Comparison of ENCODE assay signal across 15 cellular contexts in genomic region chr14:84750284-84750683, GRCh38.
A peak's percentile ranks its signal among the peaks of the same experiment; 100 is the strongest.
DNase-seq lines count a peak whose midpoint lies in the region; ATAC-seq, FAIRE-seq and TF ChIP-seq lines count a peak whose summit lies in the region.
"Had no signal": no experiment of that assay in that cellular context is flagged by ENCODE, and none has a peak within 500 bp of the region (broad histone marks: within the 10 kb centered on the region; RNA-seq: fewer than 3 reads in every experiment).

No MANE protein-coding gene starts in this region.

- H3K4me3 Mint-ChIP-seq in astrocyte (ENCODE audit: unreplicated experiment) (peak overlapping the region; percentile 36), neural progenitor cell (no peak overlapping the region)
- no peak overlapping the region for H3K4me3 Mint-ChIP-seq in naive thymus-derived CD4-positive, alpha-beta T cell
- H3K4me3 Mint-ChIP-seq: B cell; CD4-positive, alpha-beta T cell had no signal

- no peak for TF ChIP-seq CTCF in astrocyte (IDR thresholded peaks at IDR 0.05; ENCODE audit: insufficient read depth, low read depth, low read length)
- TF ChIP-seq CTCF in hepatocyte (IDR thresholded peaks at IDR 0.05; ENCODE audit: poor library complexity) = no peak
- no peak for TF ChIP-seq CTCF in neural progenitor cell (IDR thresholded peaks at IDR 0.05)
- TF ChIP-seq CTCF in lower leg skin (IDR thresholded peaks at IDR 0.05) = no peak

- no peaks in the 10 kb centered on the region for H3K9me2 ChIP-seq in hepatocyte (replicated peaks; ENCODE audit: insufficient read depth)

- H3K27ac Mint-ChIP-seq in astrocyte (ENCODE audit: unreplicated experiment) (peak overlapping the region; percentile 96), neural progenitor cell (peak overlapping the region; percentile 21)
- H3K27ac Mint-ChIP-seq in naive thymus-derived CD4-positive, alpha-beta T cell = no peak overlapping the region
- H3K27ac Mint-ChIP-seq: B cell; CD4-positive, alpha-beta T cell had no signal

- no peak for TF ChIP-seq POLR2A in lower leg skin (IDR thresholded peaks at IDR 0.05)

- 0% methylated on average over 1 of the region's 1 CpG for WGBS in hepatocyte (ENCODE audit: low lambda C conversion rate, missing lambda C conversion rate)
- WGBS in lower leg skin, 2 donors = 40 to 55% methylated on average over 1 of the region's 1 CpG

- H3K4me1 ChIP-seq in astrocyte (ENCODE audit: insufficient read depth, low read length) (peaks cover 6% of the 10 kb centered on the region), hepatocyte (ENCODE audit: insufficient read depth) (peaks cover 12% of the 10 kb centered on the region), neural progenitor cell (peaks cover 12% of the 10 kb centered on the region)
- no peaks in the 10 kb centered on the region for H3K4me1 ChIP-seq in naive thymus-derived CD4-positive, alpha-beta T cell (ENCODE audit: control insufficient read depth in 2 of 2, insufficient read depth in 2 of 2, low read length in 2 of 2)

- intact Hi-C loops in naive thymus-derived CD4-positive, alpha-beta T cell (cut with micrococcal nuclease) = no loop called here
- intact Hi-C loops in lower leg skin (cut with DNase I; ENCODE audit: low total_unique reads) = no loop called here

- no peak overlapping the region for H3K4me3 ChIP-seq in astrocyte (ENCODE audit: insufficient read depth, low read depth, low read length)
- no peak overlapping the region for H3K4me3 ChIP-seq in hepatocyte
- no peak overlapping the region for H3K4me3 ChIP-seq in neural progenitor cell
- H3K4me3 ChIP-seq in naive thymus-derived CD4-positive, alpha-beta T cell (ENCODE audit: low read length) = no peak overlapping the region
- H3K4me3 ChIP-seq in lower leg skin (ENCODE audit: low read depth, poor library complexity, severe bottlenecking) = no peak overlapping the region
- H3K4me3 ChIP-seq: K562 had no signal

- no peak overlapping the region for H3K9ac ChIP-seq in astrocyte (ENCODE audit: low read length)
- H3K9ac ChIP-seq in neural progenitor cell = no peak overlapping the region

- no peaks in the 10 kb centered on the region for H3K9me3 ChIP-seq in astrocyte (ENCODE audit: insufficient read depth, low read depth, low read length)
- H3K9me3 ChIP-seq in hepatocyte (ENCODE audit: low read depth) = no peaks in the 10 kb centered on the region
- no peaks in the 10 kb centered on the region for H3K9me3 ChIP-seq in neural progenitor cell (ENCODE audit: low read depth)
- no peaks in the 10 kb centered on the region for H3K9me3 ChIP-seq in naive thymus-derived CD4-positive, alpha-beta T cell (ENCODE audit: control insufficient read depth in 2 of 3, low read length in 3 of 3)

- no peak for ATAC-seq in naive thymus-derived CD4-positive, alpha-beta T cell
- ATAC-seq: K562, PC-3 had no signal

- peak overlapping the region; percentile 49 for H3K4me2 ChIP-seq in astrocyte (ENCODE audit: low read length)
- peak overlapping the region; percentile 75 for H3K4me2 ChIP-seq in hepatocyte
- no peak overlapping the region for H3K4me2 ChIP-seq in neural progenitor cell

- H3K79me2 ChIP-seq in astrocyte (ENCODE audit: insufficient read depth, low read length) = no peaks in the 10 kb centered on the region
- H3K79me2 ChIP-seq in hepatocyte = no peaks in the 10 kb centered on the region
- H3K79me2 ChIP-seq in neural progenitor cell (ENCODE audit: low read depth) = no peaks in the 10 kb centered on the region

- H3K36me3 ChIP-seq in astrocyte (ENCODE audit: insufficient read depth, low read length) (no peaks in the 10 kb centered on the region), hepatocyte (replicated peaks; ENCODE audit: insufficient read depth, low read depth) (no peaks in the 10 kb centered on the region), neural progenitor cell (no peaks in the 10 kb centered on the region)
- no peaks in the 10 kb centered on the region for H3K36me3 ChIP-seq in naive thymus-derived CD4-positive, alpha-beta T cell (ENCODE audit: control insufficient read depth in 2 of 3, insufficient read depth in 3 of 3, low read length in 3 of 3)

- no peak overlapping the region for H2AFZ ChIP-seq in astrocyte (ENCODE audit: low read depth, low read length)
- no peak overlapping the region for H2AFZ ChIP-seq in hepatocyte
- peak overlapping the region; percentile 78 for H2AFZ ChIP-seq in neural progenitor cell (replicated peaks)

- H4K20me1 ChIP-seq in astrocyte (ENCODE audit: insufficient read depth, low read length) (no peaks in the 10 kb centered on the region), hepatocyte (ENCODE audit: insufficient read depth, poor library complexity, severe bottlenecking) (no peaks in the 10 kb centered on the region), neural progenitor cell (ENCODE audit: low read depth) (no peaks in the 10 kb centered on the region)

- POLR2A ChIA-PET in naive thymus-derived CD4-positive, alpha-beta T cell (lab: Charles Lee) = no interaction called here

- H3K9me3 Mint-ChIP-seq in astrocyte (ENCODE audit: unreplicated experiment) (peaks cover 5% of the 10 kb centered on the region), neural progenitor cell (peaks cover 2% of the 10 kb centered on the region)
- peaks cover 0 to 21% (median 5%) of the 10 kb centered on the region in 11 donors for H3K9me3 Mint-ChIP-seq in naive thymus-derived CD4-positive, alpha-beta T cell

- no peaks in the 10 kb centered on the region for H3F3A ChIP-seq in neural progenitor cell (ENCODE audit: low read depth)

- H3K27ac ChIP-seq in astrocyte (ENCODE audit: low read depth, low read length) = peak overlapping the region; percentile 38
- H3K27ac ChIP-seq in hepatocyte = peak overlapping the region; percentile 65
- H3K27ac ChIP-seq in neural progenitor cell = no peak overlapping the region
- H3K27ac ChIP-seq in naive thymus-derived CD4-positive, alpha-beta T cell (ENCODE audit: low read depth, low read length) = no peak overlapping the region

- CTCF ChIA-PET in naive thymus-derived CD4-positive, alpha-beta T cell (lab: Charles Lee) = no interaction called here

- no peaks in the 10 kb centered on the region for H3K27me3 Mint-ChIP-seq in astrocyte (ENCODE audit: low read depth, unreplicated experiment)
- peaks cover 6% of the 10 kb centered on the region for H3K27me3 Mint-ChIP-seq in neural progenitor cell (ENCODE audit: insufficient read depth, low read depth)
- no peaks in the 10 kb centered on the region for H3K27me3 Mint-ChIP-seq in naive thymus-derived CD4-positive, alpha-beta T cell
- H3K27me3 Mint-ChIP-seq: B cell; CD4-positive, alpha-beta T cell had no signal

- DNase-seq in astrocyte (ENCODE audit: low read depth) (no peak), hepatocyte (ENCODE audit: low spot score) (no peak), neural progenitor cell (ENCODE audit: low spot score) (no peak), amniotic stem cell (lab: John Stamatoyannopoulos, UW) (no peak), lower leg skin (ENCODE audit: low spot score in 2 of 2) (no peak), NCI-H345 (lab: John Stamatoyannopoulos, UW) (no peak)
- DNase-seq in naive thymus-derived CD4-positive, alpha-beta T cell = no peak
- DNase-seq: CD4-positive, alpha-beta T cell; NCI-H2227 treated with DMSO at 0.1 percent for 48 hours; NCI-H69; NK-92 treated with Interleukin-12 subunit alpha and Interleukin-12 subunit beta, amount 100 ng/mL, for 24 hours; PC-3 had no signal

- no peaks in the 10 kb centered on the region for H3K27me3 ChIP-seq in astrocyte (ENCODE audit: insufficient read depth, low read length)
- no peaks in the 10 kb centered on the region for H3K27me3 ChIP-seq in hepatocyte
- no peaks in the 10 kb centered on the region for H3K27me3 ChIP-seq in neural progenitor cell
- H3K27me3 ChIP-seq in naive thymus-derived CD4-positive, alpha-beta T cell (ENCODE audit: control insufficient read depth in 2 of 2, insufficient read depth in 2 of 2, low read length in 2 of 2) = no peaks in the 10 kb centered on the region

- H3K36me3 Mint-ChIP-seq in astrocyte (ENCODE audit: low read depth, unreplicated experiment) = no peaks in the 10 kb centered on the region
- H3K36me3 Mint-ChIP-seq in neural progenitor cell = no peaks in the 10 kb centered on the region
- H3K36me3 Mint-ChIP-seq in naive thymus-derived CD4-positive, alpha-beta T cell = no peaks in the 10 kb centered on the region

- H3K4me1 Mint-ChIP-seq in astrocyte (ENCODE audit: low read depth, unreplicated experiment) (peaks cover 28% of the 10 kb centered on the region), neural progenitor cell (peaks cover 15% of the 10 kb centered on the region)
- no peaks in the 10 kb centered on the region for H3K4me1 Mint-ChIP-seq in naive thymus-derived CD4-positive, alpha-beta T cell
- H3K4me1 Mint-ChIP-seq: B cell had no signal

- no peak for FAIRE-seq in astrocyte (lab: Jason Lieb, UNC)
- FAIRE-seq: D721Med, K562 had no signal

Comparison
In these comparisons a context has a peak if more than half of its experiments do, and no peak if none do; other contexts are left out.
1. H3K27ac ChIP-seq: peak in astrocyte (single experiment) and hepatocyte (single experiment); none in neural progenitor cell (single experiment) and naive thymus-derived CD4-positive, alpha-beta T cell (single experiment).
2. H3K27ac Mint-ChIP-seq: peak in astrocyte (single experiment) and neural progenitor cell (single experiment); none in naive thymus-derived CD4-positive, alpha-beta T cell (0 of 9).